8 cellular contexts compared by ENCODE assay signal in the genomic region with DNA sequence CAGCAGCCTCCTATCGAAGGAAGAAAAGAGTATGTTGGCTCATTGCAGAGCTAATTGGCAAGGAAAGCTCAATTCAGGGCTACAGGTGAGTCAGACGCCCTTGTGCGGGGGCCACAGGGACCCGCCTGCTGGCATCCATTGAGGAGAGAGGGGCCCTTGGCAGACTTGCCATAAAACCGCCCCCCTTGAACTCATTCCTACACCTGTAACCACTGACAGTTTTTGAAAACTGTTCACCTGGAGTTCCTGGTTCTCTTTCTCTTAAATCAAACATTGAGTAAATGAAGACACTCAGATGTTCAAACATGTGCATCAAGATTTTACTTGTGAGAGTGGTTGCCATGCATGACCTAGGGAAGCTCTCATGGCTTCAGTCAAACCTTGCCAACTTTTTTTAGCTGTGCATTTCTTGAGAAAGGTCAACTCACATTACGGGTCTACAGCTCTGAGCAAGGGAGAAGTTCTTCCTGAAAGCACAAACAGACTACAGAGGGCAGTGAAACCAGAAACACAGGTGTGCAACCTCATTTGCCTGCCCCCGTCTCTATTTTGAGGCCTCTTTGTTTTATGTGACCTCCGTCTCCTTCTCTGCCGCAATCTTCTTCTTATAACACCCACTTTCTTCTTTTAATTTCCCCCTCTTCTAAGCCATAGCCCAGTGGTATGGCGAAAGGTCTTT.
DNase-seq lines count a peak whose midpoint lies in the region; ATAC-seq and TF ChIP-seq lines count a peak whose summit lies in the region.

No MANE protein-coding gene starts in this region.

- peak overlapping the region; percentile 62 for H4K5ac ChIP-seq in IMR-90 (ENCODE audit: low read depth, low read length)

- H2BK5ac ChIP-seq in IMR-90 (ENCODE audit: low read depth, low read length, poor library complexity, severe bottlenecking), result peak overlapping the region; percentile 1

- in situ Hi-C loops in IMR-90 (cut with MboI; ENCODE audit: low sequenced_read_pairs), result no loop called here

- peak overlapping the region; percentile 55; the same call in 1 of the 3 replicates for H2BK15ac ChIP-seq in IMR-90 (ENCODE audit: low read depth, low read length)

- no peaks in the 10 kb centered on the region for H4K20me1 ChIP-seq in IMR-90 (ENCODE audit: insufficient read depth, low read length)

- H3K4me1 Mint-ChIP-seq in activated naive CD4-positive, alpha-beta T cell treated with anti-CD3 and anti-CD28 coated beads, Interleukin-2, amount 10 ng/mL, durations not matched to agents 7 days and 5 days, result peaks cover 21% of the 10 kb centered on the region

- peak overlapping the region; percentile 53; the same call in 1 of the 2 replicates for H3K23ac ChIP-seq in IMR-90 (ENCODE audit: low read depth, low read length)

- ATAC-seq in GM18508 (IDR thresholded peaks at IDR 0.05; ENCODE audit: insufficient read depth, unreplicated experiment) (peak; percentile 43), GM21529 (IDR thresholded peaks at IDR 0.05; ENCODE audit: unreplicated experiment) (peak; percentile 83), IMR-90 (ENCODE audit: low read depth) (no peak)

- 100% methylated on average over 1 of the region's 10 CpGs; no CpG with 5 or more reads in 1 of the 2 experiments for WGBS in IMR-90 (ENCODE audit: extremely low coverage in 2 of 2, insufficient read length in 1 of 2), 2 experiments

- no peak overlapping the region for H3K56ac ChIP-seq in IMR-90 (ENCODE audit: extremely low read depth, insufficient read depth, low read length)

- H2AK5ac ChIP-seq in IMR-90 (ENCODE audit: low read depth, low read length), result peak overlapping the region; percentile 79

- H3K36me3 Mint-ChIP-seq in activated naive CD4-positive, alpha-beta T cell treated with anti-CD3 and anti-CD28 coated beads, Interleukin-2, amount 10 ng/mL, durations not matched to agents 7 days and 5 days, result no peaks in the 10 kb centered on the region

- H4K8ac ChIP-seq in IMR-90 (ENCODE audit: low read depth in 2 of 2, low read length in 2 of 2), result peak overlapping the region in 1 of 2 experiments; percentile 70; a peak in 3 of 4 replicates

- H3K36me3 ChIP-seq in IMR-90 (ENCODE audit: control insufficient read depth, insufficient read depth, low read length) (peaks cover 3% of the 10 kb centered on the region; the same call in 1 of the 2 replicates), BE2C (no peaks in the 10 kb centered on the region)

- peak overlapping the region; percentile 35; the same call in 1 of the 2 replicates for H3K27ac ChIP-seq in IMR-90 (ENCODE audit: insufficient read depth, low read length)

- peak overlapping the region; percentile 75 for H3K18ac ChIP-seq in IMR-90 (ENCODE audit: low read depth, low read length)

- CTCF ChIA-PET in IMR-90 (lab: Yijun Ruan, JAX), result no interaction called here
- CTCF ChIA-PET in activated naive CD4-positive, alpha-beta T cell treated with anti-CD3 and anti-CD28 coated beads, Interleukin-2, amount 10 ng/mL, durations not matched to agents 7 days and 5 days (lab: Charles Lee), result interaction anchor here (0.9 to 2.3 kb wide), 5 partner anchors 138 to 315 kb away, joined by 3 to 9 read pairs (median 3); no protein-coding TSS in a partner anchor

- POLR2A ChIA-PET in IMR-90 (lab: Charles Lee; ENCODE audit: unreplicated experiment), result no interaction called here

- peak overlapping the region; percentile 76 for H4K91ac ChIP-seq in IMR-90 (ENCODE audit: insufficient read depth, low read depth, low read length)

- H2AFZ ChIP-seq in IMR-90 (replicated peaks; ENCODE audit: low read length, poor library complexity), result peak overlapping the region; percentile 68

- peak overlapping the region; percentile 78 for H3K14ac ChIP-seq in IMR-90 (replicated peaks; ENCODE audit: low read depth, low read length)

- H3K9me3 ChIP-seq in IMR-90 (ENCODE audit: control insufficient read depth, insufficient read depth, low read length) (no peaks in the 10 kb centered on the region), BE2C (no peaks in the 10 kb centered on the region)

- no peak for DNase-seq in IMR-90
- DNase-seq in kidney glomerular epithelial cell (lab: John Stamatoyannopoulos, UW), result peak; percentile 49
- DNase-seq in SK-N-DZ (ENCODE audit: low spot score), result no peak
- no peak for DNase-seq in globus pallidus (ENCODE audit: low spot score)
- DNase-seq in BE2C, result no peak
- no peak for DNase-seq in activated naive CD4-positive, alpha-beta T cell treated with anti-CD3 and anti-CD28 coated beads, Interleukin-2, amount 10 ng/mL, durations not matched to agents 7 days and 5 days

- H3K27ac Mint-ChIP-seq in activated naive CD4-positive, alpha-beta T cell treated with anti-CD3 and anti-CD28 coated beads, Interleukin-2, amount 10 ng/mL, durations not matched to agents 7 days and 5 days, result no peak overlapping the region

- no peaks in the 10 kb centered on the region for H3K27me3 ChIP-seq in IMR-90 (ENCODE audit: control insufficient read depth, insufficient read depth, low read length)
- H3K27me3 ChIP-seq in BE2C, result 0 out of 2 replicates have a peak, but pooled peaks cover 6% of the 10 kb centered on the region

- dilution Hi-C loops in IMR-90 (cut with HindIII; ENCODE audit: low sequenced_read_pairs, unreplicated experiment), result no loop called here

- no peak overlapping the region for H3K4me3 Mint-ChIP-seq in activated naive CD4-positive, alpha-beta T cell treated with anti-CD3 and anti-CD28 coated beads, Interleukin-2, amount 10 ng/mL, durations not matched to agents 7 days and 5 days

- peak overlapping the region; percentile 99 for H2BK120ac ChIP-seq in IMR-90 (ENCODE audit: low read depth, low read length)

- peak overlapping the region; percentile 77 for H2BK20ac ChIP-seq in IMR-90 (ENCODE audit: low read depth, low read length)

- no peak for TF ChIP-seq CTCF in IMR-90 (conservative IDR thresholded peaks at IDR 0.05; ENCODE audit: low read depth, low read length)
- no peak for TF ChIP-seq CTCF in BE2C (IDR thresholded peaks at IDR 0.05; ENCODE audit: low read depth, low read length)

- H3K9me1 ChIP-seq in IMR-90 (ENCODE audit: insufficient read depth, low read length), result peaks cover 31% of the 10 kb centered on the region

- H3K4me3 ChIP-seq in IMR-90 (ENCODE audit: insufficient read depth, low read depth, low read length), result no peak overlapping the region
- H3K4me3 ChIP-seq in BE2C (ENCODE audit: low read depth, low read length), result no peak overlapping the region

- H3K4ac ChIP-seq in IMR-90 (ENCODE audit: low read depth, low read length), result peak overlapping the region; percentile 89

- BruUV-seq in IMR-90 (replicated peaks; lab: Mats Ljungman, UMichigan), result no TSS peak

- H3K79me1 ChIP-seq in IMR-90 (ENCODE audit: low read depth in 1 of 2, low read length in 2 of 2), result peaks cover 0 to 16% of the 10 kb centered on the region in 2 experiments; a peak in 2 of 4 replicates

- H3K4me1 ChIP-seq in IMR-90 (ENCODE audit: control insufficient read depth, insufficient read depth, low read length) (peaks cover 28% of the 10 kb centered on the region), BE2C (no peaks in the 10 kb centered on the region)

- TF ChIP-seq RAD21 in IMR-90 (IDR thresholded peaks at IDR 0.05; ENCODE audit: low read length), result no peak; the same call in 1 of the 2 replicates

- H2AK9ac ChIP-seq in IMR-90 (replicated peaks; ENCODE audit: low read depth, low read length, poor library complexity), result peak overlapping the region; percentile 65

- intact Hi-C loops in IMR-90 (cut with micrococcal nuclease), result loop anchor here (1.0 kb wide), 1 partner anchor 42 kb away; no protein-coding TSS in a partner anchor

- no peaks in the 10 kb centered on the region for H3K27me3 Mint-ChIP-seq in activated naive CD4-positive, alpha-beta T cell treated with anti-CD3 and anti-CD28 coated beads, Interleukin-2, amount 10 ng/mL, durations not matched to agents 7 days and 5 days

- no peak overlapping the region for H3K4me2 ChIP-seq in IMR-90 (ENCODE audit: low read depth, low read length)

- H3K9ac ChIP-seq in IMR-90 (ENCODE audit: low read depth, low read length), result no peak overlapping the region

- no peaks in the 10 kb centered on the region for H3K9me3 Mint-ChIP-seq in activated naive CD4-positive, alpha-beta T cell treated with anti-CD3 and anti-CD28 coated beads, Interleukin-2, amount 10 ng/mL, durations not matched to agents 7 days and 5 days

- TF ChIP-seq POLR2A in IMR-90 (IDR thresholded peaks at IDR 0.05; ENCODE audit: low read depth, low read length), result no peak

TF ChIP-seq in IMR-90, 13 proteins besides CTCF, POLR2A, EP300 and RAD21:
- TF ChIP-seq FOS (IDR thresholded peaks at IDR 0.05; ENCODE audit: low read depth, low read length), result no peak
- no peak for TF ChIP-seq SMC3 (IDR thresholded peaks at IDR 0.05; ENCODE audit: low read depth, low read length)
- 0 out of 2 replicates have a peak, but pooled peaks have one; percentile 3 for TF ChIP-seq MXI1 (IDR thresholded peaks at IDR 0.05; ENCODE audit: borderline replicate concordance, low read depth, low read length)
- TF ChIP-seq ELK1 (IDR thresholded peaks at IDR 0.05; ENCODE audit: borderline replicate concordance, low read depth, low read length), result no peak
- TF ChIP-seq CHD1 (IDR thresholded peaks at IDR 0.05; ENCODE audit: low read depth, low read length), result no peak
- TF ChIP-seq CEBPB (IDR thresholded peaks at IDR 0.05; ENCODE audit: low read depth, low read length), result 0 out of 2 replicates have a peak, but pooled peaks have one; percentile 53
- TF ChIP-seq MAFK (IDR thresholded peaks at IDR 0.05; ENCODE audit: low read depth, low read length), result no peak
- TF ChIP-seq RCOR1 (IDR thresholded peaks at IDR 0.05; ENCODE audit: insufficient replicate concordance, low read length), result no peak
- no peak for TF ChIP-seq BHLHE40 (IDR thresholded peaks at IDR 0.05; ENCODE audit: low read depth, low read length)
- TF ChIP-seq RFX5 (IDR thresholded peaks at IDR 0.05; ENCODE audit: low read depth, low read length), result no peak
TF ChIP-seq in IMR-90: peak in this region for 2.
